In the genomic region with DNA sequence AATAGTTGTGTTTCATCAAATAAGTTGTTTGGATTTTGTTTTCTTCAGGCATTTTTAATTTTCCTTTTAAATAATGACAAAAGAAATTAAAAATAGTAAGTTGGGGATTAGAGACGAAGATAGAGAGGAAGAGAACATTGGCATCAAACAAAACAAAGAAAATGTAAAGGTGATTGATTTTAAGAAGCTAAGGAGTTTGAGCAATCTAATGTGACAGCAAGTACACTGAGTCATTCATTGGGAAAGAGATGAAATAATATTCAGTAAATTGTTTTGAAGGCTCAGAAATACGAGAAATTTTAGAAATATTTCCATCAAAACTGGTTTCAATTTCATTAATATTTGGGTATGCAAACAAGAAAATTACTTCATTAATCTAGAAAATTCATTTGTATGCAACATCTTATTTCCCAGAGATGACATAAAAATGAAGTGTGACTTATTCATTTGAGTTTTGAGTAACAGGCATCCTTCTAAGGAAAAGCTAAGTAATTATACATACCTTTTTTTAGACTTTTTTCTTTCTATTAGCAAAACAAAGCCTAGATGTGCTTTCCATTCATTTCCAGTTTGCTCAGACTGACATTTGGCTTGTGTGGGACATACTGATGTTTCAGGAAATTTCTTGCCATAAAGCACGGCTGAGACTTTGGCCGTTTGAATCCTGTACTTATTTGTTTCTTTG, we compare ENCODE assay signal across 25 cellular contexts.
DNase-seq lines count a peak whose midpoint lies in the region; ATAC-seq and TF ChIP-seq lines count a peak whose summit lies in the region.
"Had no signal": no experiment of that assay in that cellular context is flagged by ENCODE, and none has a peak within 500 bp of the region (broad histone marks: within the 10 kb centered on the region; RNA-seq: fewer than 3 reads in every experiment).

No MANE protein-coding gene starts in this region.

- no peak overlapping the region for H2AFZ ChIP-seq in GM23248

- H3K4me1 Mint-ChIP-seq in activated CD4-positive, alpha-beta memory T cell treated with anti-CD3 and anti-CD28 coated beads for 36 hours (ENCODE audit: low read depth): peaks cover 18% of the 10 kb centered on the region
- peaks cover 9% of the 10 kb centered on the region for H3K4me1 Mint-ChIP-seq in activated CD4-positive, alpha-beta memory T cell treated with anti-CD3 and anti-CD28 coated beads, Interleukin-2, amount 10 ng/mL, durations not matched to agents 7 days and 5 days
- no peaks in the 10 kb centered on the region for H3K4me1 Mint-ChIP-seq in activated T-helper 17 cell treated with anti-CD3 and anti-CD28 coated beads, Interleukin-2, amount 50 U/mL, for 72 hours
- H3K4me1 Mint-ChIP-seq in nephron progenitor cell: peaks cover 6% of the 10 kb centered on the region

- 35 to 37% methylated on average over 4 of the region's 4 CpGs for WGBS in GM23248 (ENCODE audit: low coverage in 1 of 2, low lambda C conversion rate in 2 of 2, missing lambda C conversion rate in 2 of 2), 2 experiments

- no peaks in the 10 kb centered on the region for H3K9me2 ChIP-seq in GM23248 (ENCODE audit: insufficient read depth)

- no peaks in the 10 kb centered on the region for H3K36me3 ChIP-seq in GM23248 (ENCODE audit: low read depth)

- intact Hi-C loops in activated CD4-positive, alpha-beta memory T cell treated with anti-CD3 and anti-CD28 coated beads for 36 hours (cut with micrococcal nuclease): loop anchor here (1.0 to 5.0 kb wide), 4 partner anchors 15 to 94 kb away; no protein-coding TSS in a partner anchor

- no peak for TF ChIP-seq CTCF in nephron progenitor cell (IDR thresholded peaks at IDR 0.05)

- in situ Hi-C loops in GM23248 (cut with MboI): no loop called here

- peaks cover 2% of the 10 kb centered on the region for H3K36me3 Mint-ChIP-seq in activated CD4-positive, alpha-beta memory T cell treated with anti-CD3 and anti-CD28 coated beads for 36 hours
- H3K36me3 Mint-ChIP-seq in activated CD4-positive, alpha-beta memory T cell treated with anti-CD3 and anti-CD28 coated beads, Interleukin-2, amount 10 ng/mL, durations not matched to agents 7 days and 5 days (ENCODE audit: low read depth): no peaks in the 10 kb centered on the region
- H3K36me3 Mint-ChIP-seq in activated T-helper 17 cell treated with anti-CD3 and anti-CD28 coated beads, Interleukin-2, amount 50 U/mL, for 72 hours (ENCODE audit: low read depth): no peaks in the 10 kb centered on the region
- H3K36me3 Mint-ChIP-seq in nephron progenitor cell (ENCODE audit: low read depth): no peaks in the 10 kb centered on the region
- H3K36me3 Mint-ChIP-seq: CD8-positive, alpha-beta T cell had no signal

- no peaks in the 10 kb centered on the region for H4K20me1 ChIP-seq in GM23248 (ENCODE audit: insufficient read depth)

- no peaks in the 10 kb centered on the region for H3F3A ChIP-seq in GM23248 (ENCODE audit: insufficient read depth)

- no peaks in the 10 kb centered on the region for H3K9me3 ChIP-seq in GM23248 (ENCODE audit: low read depth)
- H3K9me3 ChIP-seq: SK-N-SH had no signal

- CTCF ChIA-PET in activated CD4-positive, alpha-beta memory T cell treated with anti-CD3 and anti-CD28 coated beads for 36 hours (lab: Charles Lee): no interaction called here
- CTCF ChIA-PET in activated CD4-positive, alpha-beta memory T cell treated with anti-CD3 and anti-CD28 coated beads, Interleukin-2, amount 10 ng/mL, durations not matched to agents 7 days and 5 days (lab: Charles Lee): no interaction called here

- H3K27me3 ChIP-seq in GM23248 (replicated peaks; ENCODE audit: insufficient read depth): no peaks in the 10 kb centered on the region

- H3K4me3 Mint-ChIP-seq in activated CD4-positive, alpha-beta memory T cell treated with anti-CD3 and anti-CD28 coated beads for 36 hours: no peak overlapping the region
- no peak overlapping the region for H3K4me3 Mint-ChIP-seq in activated CD4-positive, alpha-beta memory T cell treated with anti-CD3 and anti-CD28 coated beads, Interleukin-2, amount 10 ng/mL, durations not matched to agents 7 days and 5 days
- no peak overlapping the region for H3K4me3 Mint-ChIP-seq in activated T-helper 17 cell treated with anti-CD3 and anti-CD28 coated beads, Interleukin-2, amount 50 U/mL, for 72 hours
- no peak overlapping the region for H3K4me3 Mint-ChIP-seq in nephron progenitor cell
- H3K4me3 Mint-ChIP-seq: CD8-positive, alpha-beta T cell had no signal

- H3K27ac Mint-ChIP-seq in activated CD4-positive, alpha-beta memory T cell treated with anti-CD3 and anti-CD28 coated beads for 36 hours: peak overlapping the region; percentile 64
- H3K27ac Mint-ChIP-seq in activated CD4-positive, alpha-beta memory T cell treated with anti-CD3 and anti-CD28 coated beads, Interleukin-2, amount 10 ng/mL, durations not matched to agents 7 days and 5 days: no peak overlapping the region
- H3K27ac Mint-ChIP-seq in activated T-helper 17 cell treated with anti-CD3 and anti-CD28 coated beads, Interleukin-2, amount 50 U/mL, for 72 hours: peak overlapping the region; percentile 30
- no peak overlapping the region for H3K27ac Mint-ChIP-seq in nephron progenitor cell
- H3K27ac Mint-ChIP-seq: CD8-positive, alpha-beta T cell had no signal

- no peaks in the 10 kb centered on the region for H3K9me3 Mint-ChIP-seq in activated CD4-positive, alpha-beta memory T cell treated with anti-CD3 and anti-CD28 coated beads for 36 hours
- no peaks in the 10 kb centered on the region for H3K9me3 Mint-ChIP-seq in activated CD4-positive, alpha-beta memory T cell treated with anti-CD3 and anti-CD28 coated beads, Interleukin-2, amount 10 ng/mL, durations not matched to agents 7 days and 5 days
- H3K9me3 Mint-ChIP-seq in activated T-helper 17 cell treated with anti-CD3 and anti-CD28 coated beads, Interleukin-2, amount 50 U/mL, for 72 hours: no peaks in the 10 kb centered on the region
- no peaks in the 10 kb centered on the region for H3K9me3 Mint-ChIP-seq in nephron progenitor cell
- H3K9me3 Mint-ChIP-seq: CD8-positive, alpha-beta T cell had no signal

- H3K4me1 ChIP-seq in GM23248 (ENCODE audit: insufficient read depth): peaks cover 12% of the 10 kb centered on the region; the same call in 1 of the 2 replicates

- H3K27me3 Mint-ChIP-seq in activated CD4-positive, alpha-beta memory T cell treated with anti-CD3 and anti-CD28 coated beads for 36 hours: no peaks in the 10 kb centered on the region
- H3K27me3 Mint-ChIP-seq in activated CD4-positive, alpha-beta memory T cell treated with anti-CD3 and anti-CD28 coated beads, Interleukin-2, amount 10 ng/mL, durations not matched to agents 7 days and 5 days: no peaks in the 10 kb centered on the region
- no peaks in the 10 kb centered on the region for H3K27me3 Mint-ChIP-seq in activated T-helper 17 cell treated with anti-CD3 and anti-CD28 coated beads, Interleukin-2, amount 50 U/mL, for 72 hours
- H3K27me3 Mint-ChIP-seq in nephron progenitor cell (ENCODE audit: low read depth, poor library complexity): no peaks in the 10 kb centered on the region

- POLR2A ChIA-PET in activated CD4-positive, alpha-beta memory T cell treated with anti-CD3 and anti-CD28 coated beads for 36 hours (lab: Charles Lee): no interaction called here
- POLR2A ChIA-PET in activated CD4-positive, alpha-beta memory T cell treated with anti-CD3 and anti-CD28 coated beads, Interleukin-2, amount 10 ng/mL, durations not matched to agents 7 days and 5 days (lab: Charles Lee): interaction anchor here (1.0 kb wide), 1 partner anchor 61 kb away, joined by 4 read pairs; no protein-coding TSS in a partner anchor

- H3K79me2 ChIP-seq in GM23248 (ENCODE audit: insufficient read depth): peaks cover 10% of the 10 kb centered on the region; the same call in 1 of the 2 replicates

- H3K27ac ChIP-seq in GM23248: no peak overlapping the region
- H3K27ac ChIP-seq: RWPE1 had no signal

- peak overlapping the region; percentile 6 for H3K4me2 ChIP-seq in GM23248 (ENCODE audit: unreplicated experiment)
- H3K4me2 ChIP-seq: SK-N-SH had no signal

- peak; percentile 55 for ATAC-seq in activated T-helper 17 cell treated with anti-CD3 and anti-CD28 coated beads, Interleukin-2, amount 50 U/mL, for 72 hours (replicated peaks)
- ATAC-seq: CD8-positive, alpha-beta T cell had no signal

- H3K9ac ChIP-seq in GM23248: no peak overlapping the region
- H3K9ac ChIP-seq: SK-N-SH had no signal

- DNase-seq in activated CD4-positive, alpha-beta memory T cell treated with anti-CD3 and anti-CD28 coated beads for 36 hours: no peak
- no peak for DNase-seq in activated CD4-positive, alpha-beta memory T cell treated with anti-CD3 and anti-CD28 coated beads, Interleukin-2, amount 10 ng/mL, durations not matched to agents 7 days and 5 days
- DNase-seq in GM23248: peak; percentile 18
- peak; percentile 16 for DNase-seq in iris pigment epithelial cell (ENCODE audit: low read depth)
- no peak for DNase-seq in nephron progenitor cell
- no peak for DNase-seq in NCI-H446 treated with DMSO at 0.1 percent for 48 hours (lab: John Stamatoyannopoulos, UW)
- no peak for DNase-seq in NCI-H2171 treated with DMSO at 0.1 percent for 48 hours (lab: John Stamatoyannopoulos, UW)
- DNase-seq: AML-193; C1 segment of cervical spinal cord; Calu3; CD8-positive, alpha-beta T cell; DMS153; KBM-7; MM.1S; NCI-H1048; NCI-H1417 treated with DMSO at 0.1 percent for 48 hours; NCI-H187; NCI-H2107; NCI-H2227 treated with DMSO at 0.1 percent for 48 hours; NCI-H510A treated with DMSO at 0.1 percent for 48 hours; NCI-H748 treated with DMSO at 0.1 percent for 48 hours; SHP77 treated with DMSO at 0.1 percent for 48 hours; SK-N-SH had no signal

- H3K4me3 ChIP-seq in GM23248: no peak overlapping the region

Comparison
In these comparisons a context has a peak if more than half of its experiments do, and no peak if none do; other contexts are left out.
1. H3K27ac Mint-ChIP-seq: peak in activated CD4-positive, alpha-beta memory T cell treated with anti-CD3 and anti-CD28 coated beads for 36 hours (single experiment) and activated T-helper 17 cell treated with anti-CD3 and anti-CD28 coated beads, Interleukin-2, amount 50 U/mL, for 72 hours (single experiment); none in activated CD4-positive, alpha-beta memory T cell treated with anti-CD3 and anti-CD28 coated beads, Interleukin-2, amount 10 ng/mL, durations not matched to agents 7 days and 5 days (single experiment) and nephron progenitor cell (single experiment).
2. DNase-seq: peak in GM23248 (single experiment) and iris pigment epithelial cell (single experiment); none in activated CD4-positive, alpha-beta memory T cell treated with anti-CD3 and anti-CD28 coated beads for 36 hours (single experiment), activated CD4-positive, alpha-beta memory T cell treated with anti-CD3 and anti-CD28 coated beads, Interleukin-2, amount 10 ng/mL, durations not matched to agents 7 days and 5 days (single experiment), nephron progenitor cell (single experiment), NCI-H446 treated with DMSO at 0.1 percent for 48 hours (single experiment) and NCI-H2171 treated with DMSO at 0.1 percent for 48 hours (single experiment).